In genomic region chr7:47380325-47381131, GRCh38 we compare ENCODE assay signal across 9 cellular contexts.
DNase-seq lines count a peak whose midpoint lies in the region; ATAC-seq and TF ChIP-seq lines count a peak whose summit lies in the region.
"Had no signal": no experiment of that assay in that cellular context is flagged by ENCODE, and none has a peak within 500 bp of the region (broad histone marks: within the 10 kb centered on the region; RNA-seq: fewer than 3 reads in every experiment).

No MANE protein-coding gene starts in this region.

- H3K27me3 Mint-ChIP-seq in nephron progenitor cell (ENCODE audit: low read depth, poor library complexity): peaks cover 2% of the 10 kb centered on the region
- H3K27me3 Mint-ChIP-seq in immature natural killer cell (ENCODE audit: low read depth in 3 of 3): peaks cover 0 to 4% (median 0%) of the 10 kb centered on the region in 3 donors
- H3K27me3 Mint-ChIP-seq: CD4-positive, CD25-positive, alpha-beta regulatory T cell had no signal

- peaks cover 0 to 100% (median 15%) of the 10 kb centered on the region in 11 experiments; a peak in 15 of 22 replicates for H3K36me3 ChIP-seq in BLaER1 treated with 17β-estradiol and CSF1 and Interleukin-3, amounts not matched to agents 10 nM and 100 nM

- H3K27ac Mint-ChIP-seq in nephron progenitor cell (peak overlapping the region; percentile 63), immature natural killer cell (no peak overlapping the region)
- H3K27ac Mint-ChIP-seq: CD4-positive, CD25-positive, alpha-beta regulatory T cell had no signal

- peak overlapping the region in 7 of 11 experiments; percentile 32 to 52 (median 48); a peak in 13 of 22 replicates for H3K4me2 ChIP-seq in BLaER1 treated with 17β-estradiol and CSF1 and Interleukin-3, amounts not matched to agents 10 nM and 100 nM

- H3K4me3 ChIP-seq in BLaER1 treated with 17β-estradiol and CSF1 and Interleukin-3, amounts not matched to agents 10 nM and 100 nM: no peak overlapping the region
- no peak overlapping the region for H3K4me3 ChIP-seq in fibroblast of the aortic adventitia (ENCODE audit: low read depth, low read length)

- peak overlapping the region in 1 of 11 experiments; percentile 21; a peak in 1 of 22 replicates for H3K9ac ChIP-seq in BLaER1 treated with 17β-estradiol and CSF1 and Interleukin-3, amounts not matched to agents 10 nM and 100 nM

- peaks cover 0 to 76% (median 57%) of the 10 kb centered on the region in 11 experiments; a peak in 16 of 22 replicates for H3K27me3 ChIP-seq in BLaER1 treated with 17β-estradiol and CSF1 and Interleukin-3, amounts not matched to agents 10 nM and 100 nM

- H3K4me1 Mint-ChIP-seq in nephron progenitor cell: peaks cover 94% of the 10 kb centered on the region
- H3K4me1 Mint-ChIP-seq in immature natural killer cell: no peaks in the 10 kb centered on the region
- H3K4me1 Mint-ChIP-seq: CD4-positive, CD25-positive, alpha-beta regulatory T cell had no signal

- H4K20me1 ChIP-seq in BLaER1 treated with 17β-estradiol and CSF1 and Interleukin-3, amounts not matched to agents 10 nM and 100 nM: peaks cover 54 to 100% (median 66%) of the 10 kb centered on the region in 11 experiments; a peak in 21 of 22 replicates

- H3K9me3 Mint-ChIP-seq in nephron progenitor cell: no peaks in the 10 kb centered on the region
- H3K9me3 Mint-ChIP-seq in immature natural killer cell: no peaks in the 10 kb centered on the region

- H3K36me3 Mint-ChIP-seq in nephron progenitor cell (ENCODE audit: low read depth) (peaks cover 24% of the 10 kb centered on the region), immature natural killer cell (no peaks in the 10 kb centered on the region)
- H3K36me3 Mint-ChIP-seq: CD4-positive, CD25-positive, alpha-beta regulatory T cell had no signal

- no peak for ATAC-seq in GM18505 (IDR thresholded peaks at IDR 0.05; ENCODE audit: unreplicated experiment)

- TF ChIP-seq CTCF in RWPE1 (conservative IDR thresholded peaks at IDR 0.05; ENCODE audit: low read depth) (no peak), fibroblast of the aortic adventitia (IDR thresholded peaks at IDR 0.05; ENCODE audit: insufficient read depth, low read length) (no peak), nephron progenitor cell (IDR thresholded peaks at IDR 0.05) (no peak), GM13977 (IDR thresholded peaks at IDR 0.05; ENCODE audit: extremely low read depth, insufficient read depth, missing control alignments) (no peak)

- DNase-seq in RWPE1 (ENCODE audit: low spot score): peak; percentile 34
- peak; percentile 76 for DNase-seq in fibroblast of the aortic adventitia (ENCODE audit: low read depth)
- DNase-seq in nephron progenitor cell: peak; percentile 35
- no peak for DNase-seq in NCI-H1092 treated with DMSO at 0.1 percent for 48 hours (lab: John Stamatoyannopoulos, UW)
- DNase-seq in GM13977 (ENCODE audit: low spot score): no peak
- no peak for DNase-seq in immature natural killer cell
- DNase-seq: CD4-positive, CD25-positive, alpha-beta regulatory T cell had no signal

- peaks cover 11 to 30% (median 18%) of the 10 kb centered on the region in 10 experiments; a peak in 18 of 20 replicates for H3K4me1 ChIP-seq in BLaER1 treated with 17β-estradiol and CSF1 and Interleukin-3, amounts not matched to agents 10 nM and 100 nM

- peak overlapping the region; percentile 55 for H3K4me3 Mint-ChIP-seq in nephron progenitor cell
- H3K4me3 Mint-ChIP-seq in immature natural killer cell: no peak overlapping the region
- H3K4me3 Mint-ChIP-seq: CD4-positive, CD25-positive, alpha-beta regulatory T cell had no signal

- TF ChIP-seq POLR2A in GM18505 (IDR thresholded peaks at IDR 0.05; ENCODE audit: borderline replicate concordance, extremely low read depth, insufficient read depth, insufficient read length): no peak

- POLR2A ChIA-PET in RWPE1 (lab: Yijun Ruan, JAX; ENCODE audit: low non-redundant PET): no interaction called here

- H3K27ac ChIP-seq in BLaER1 treated with 17β-estradiol and CSF1 and Interleukin-3, amounts not matched to agents 10 nM and 100 nM: no peak overlapping the region
- H3K27ac ChIP-seq in RWPE1: peak overlapping the region; percentile 96

- CTCF ChIA-PET in RWPE1 (lab: Yijun Ruan, JAX): interaction anchor here (0.6 to 0.7 kb wide), 3 partner anchors 10 to 323 kb away, joined by 3 read pairs; no protein-coding TSS in a partner anchor

- in situ Hi-C loops in GM13977 (cut with MboI; ENCODE audit: low pct_unique_long_range_greater_than_20kb, low sequenced_read_pairs, unreplicated experiment): no loop called here

- no peaks in the 10 kb centered on the region for H3K9me3 ChIP-seq in BLaER1 treated with 17β-estradiol and CSF1 and Interleukin-3, amounts not matched to agents 10 nM and 100 nM (replicated peaks in 1 of 11)

Comparison
In these comparisons a context has a peak if more than half of its experiments do, and no peak if none do; other contexts are left out.
1. DNase-seq: peak in RWPE1 (single experiment), fibroblast of the aortic adventitia (single experiment) and nephron progenitor cell (single experiment); none in NCI-H1092 treated with DMSO at 0.1 percent for 48 hours (single experiment), GM13977 (single experiment) and immature natural killer cell (0 of 3).